ENCODE assay signal across 17 cellular contexts in the genomic region with DNA sequence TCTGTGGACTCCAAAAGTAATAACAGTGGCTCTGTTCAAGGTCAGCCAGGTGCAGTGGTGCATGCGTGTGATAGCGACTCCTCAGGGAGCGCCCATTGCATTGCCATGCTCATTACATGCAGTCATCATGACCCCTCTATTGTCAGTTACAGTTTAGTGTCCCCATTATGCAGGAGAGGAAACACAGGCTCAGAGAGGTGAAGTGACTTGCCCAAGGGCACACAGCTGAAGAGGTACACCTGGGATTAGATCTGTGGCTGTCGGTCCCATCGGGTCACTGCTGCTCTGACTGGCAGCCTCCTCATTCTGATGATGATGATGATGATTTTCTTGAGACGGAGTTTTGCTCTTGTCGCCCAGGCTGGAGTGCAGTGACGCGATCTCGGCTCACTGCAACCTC.
"Had no signal": no experiment of that assay in that cellular context is flagged by ENCODE, and none has a peak within 500 bp of the region (broad histone marks: within the 10 kb centered on the region; RNA-seq: fewer than 3 reads in every experiment).

No MANE protein-coding gene starts in this region.

- H3K27ac ChIP-seq: gastrocnemius medialis, left lung, prostate gland, right atrium auricular region, tibial nerve had no signal

- H3K4me1 ChIP-seq: gastrocnemius medialis, left lung, prostate gland, right atrium auricular region, tibial nerve had no signal

- H3K36me3 ChIP-seq: prostate gland, right atrium auricular region had no signal

- ATAC-seq: esophagus mucosa; gastrocnemius medialis; left lung; stimulated activated naive CD8-positive, alpha-beta T cell treated with anti-CD3 and anti-CD28 coated beads, Interleukin-15, Interleukin-2, amounts not matched to agents 100 U/mL and 50 U/mL, for 24 hours had no signal

- H3K4me1 Mint-ChIP-seq: mesothelial cell of epicardium, neural crest cell had no signal

- H3K4me3 ChIP-seq: gastrocnemius medialis, left lung, prostate gland, right atrium auricular region, tibial nerve had no signal

- DNase-seq: activated CD4-positive, alpha-beta T cell treated with anti-CD3 and anti-CD28 coated beads for 4 hours; activated naive CD4-positive, alpha-beta T cell treated with anti-CD3 and anti-CD28 coated beads for 36 hours; cerebellar nuclear complex; cortex of kidney; effector CD4-positive, alpha-beta T cell; gastrocnemius medialis; head of caudate nucleus; left lung; stimulated activated CD4-positive, alpha-beta T cell treated with anti-CD3 and anti-CD28 coated beads, Interleukin-2, amount 100 ng/mL, for 24 hours; stimulated activated naive CD8-positive, alpha-beta T cell treated with anti-CD3 and anti-CD28 coated beads, Interleukin-15, Interleukin-2, amounts not matched to agents 100 U/mL and 50 U/mL, for 24 hours; substantia nigra had no signal

- H3K27me3 ChIP-seq: left lung, right atrium auricular region, tibial nerve had no signal

- H3K4me3 Mint-ChIP-seq: activated naive CD4-positive, alpha-beta T cell treated with anti-CD3 and anti-CD28 coated beads for 36 hours; mesothelial cell of epicardium; neural crest cell had no signal

- H3K27ac Mint-ChIP-seq: activated naive CD4-positive, alpha-beta T cell treated with anti-CD3 and anti-CD28 coated beads for 36 hours; mesothelial cell of epicardium had no signal

- H3K9me3 ChIP-seq: gastrocnemius medialis, left lung, prostate gland, right atrium auricular region had no signal

- H3K9me3 Mint-ChIP-seq: neural crest cell had no signal
